Comparison of ENCODE assay signal across 8 cellular contexts in genomic region chr12:63668028-63668799, GRCh38. TPM values are rescaled to one million over a fixed set of nuclear protein-coding genes. Genes with fewer than 3 reads are reported as not detected.
A peak's percentile ranks its signal among the peaks of the same experiment; 100 is the strongest.
DNase-seq lines count a peak whose midpoint lies in the region; ATAC-seq and TF ChIP-seq lines count a peak whose summit lies in the region.

Gene DPY19L2, minus strand, starts transcription at chr12:63668493. Its CDS starts 100 bp downstream, at chr12:63668393.

- H3K9me3 ChIP-seq in adrenal gland (replicated peaks in 1 of 3): no peaks in the 10 kb centered on the region
- no peaks in the 10 kb centered on the region for H3K9me3 ChIP-seq in heart left ventricle
- no peaks in the 10 kb centered on the region for H3K9me3 ChIP-seq in ovary
- no peaks in the 10 kb centered on the region for H3K9me3 ChIP-seq in transverse colon

- CTCF ChIA-PET in RWPE1 (lab: Yijun Ruan, JAX): interaction anchor here (0.6 to 0.8 kb wide), 2 partner anchors 9 to 248 kb away, joined by 3 to 4 read pairs; no protein-coding TSS in a partner anchor

- TF ChIP-seq EP300 in ovary (IDR thresholded peaks at IDR 0.05) (no peak), transverse colon (IDR thresholded peaks at IDR 0.05; ENCODE audit: low read depth) (no peak)

- H3K4me1 ChIP-seq in adrenal gland (replicated peaks in 1 of 2) (no peaks in the 10 kb centered on the region), heart left ventricle (peaks cover 0 to 8% (median under 1%) of the 10 kb centered on the region in 12 donors), ovary (ENCODE audit: insufficient read depth) (peaks cover 2% of the 10 kb centered on the region), transverse colon (peaks cover 0 to 6% (median 3%) of the 10 kb centered on the region in 4 donors)

- no peaks in the 10 kb centered on the region for H3K36me3 ChIP-seq in adrenal gland (replicated peaks in 1 of 2)
- H3K36me3 ChIP-seq in heart left ventricle: no peaks in the 10 kb centered on the region
- no peaks in the 10 kb centered on the region for H3K36me3 ChIP-seq in ovary
- no peaks in the 10 kb centered on the region for H3K36me3 ChIP-seq in transverse colon

- ATAC-seq in GM18868 (IDR thresholded peaks at IDR 0.05; ENCODE audit: unreplicated experiment) (peak; percentile 88), heart left ventricle (peak; percentile 95 to 98 (median 98))

- DNase-seq in A172 (ENCODE audit: low spot score): peak; percentile 44
- peak; percentile 4 to 6 for DNase-seq in HL-60 (ENCODE audit: low read depth in 1 of 2, low spot score in 1 of 2)
- peak; percentile 5 for DNase-seq in RWPE1 (ENCODE audit: low spot score)
- DNase-seq in adrenal gland: peak; percentile 83 to 93 (median 91)
- DNase-seq in heart left ventricle: peak; percentile 83 to 92 (median 89)
- DNase-seq in ovary: peak; percentile 86 to 93 (median 92)
- peak; percentile 36 for DNase-seq in transverse colon

- peaks cover 15% of the 10 kb centered on the region for H3K27me3 ChIP-seq in HL-60 (ENCODE audit: insufficient read depth, poor library complexity, severe bottlenecking)
- no peaks in the 10 kb centered on the region for H3K27me3 ChIP-seq in adrenal gland
- peaks cover 0 to 9% (median 0%) of the 10 kb centered on the region in 9 donors for H3K27me3 ChIP-seq in heart left ventricle
- H3K27me3 ChIP-seq in ovary: no peaks in the 10 kb centered on the region
- peaks cover 21% of the 10 kb centered on the region for H3K27me3 ChIP-seq in transverse colon

- TF ChIP-seq POLR2A in adrenal gland (IDR thresholded peaks at IDR 0.05) (peak in 1 of 2 donors; percentile 53), heart left ventricle (IDR thresholded peaks at IDR 0.05) (peak in 1 of 2 donors; percentile 31), ovary (IDR thresholded peaks at IDR 0.05) (peak; percentile 50), transverse colon (IDR thresholded peaks at IDR 0.05) (peak; percentile 3)

- WGBS in adrenal gland, 4 donors: 0 to 3% (median 1%) methylated on average over 23 to 56 of the region's 56 CpGs
- WGBS in heart left ventricle, 4 donors: 0 to 1% (median 0%) methylated on average over 42 to 56 of the region's 56 CpGs
- 0 to 1% (median 0%) methylated on average over 51 to 56 of the region's 56 CpGs for WGBS in ovary, 3 donors
- 0 to 1% methylated on average over 2 to 29 of the region's 56 CpGs for WGBS in transverse colon (ENCODE audit: low coverage in 1 of 2), 2 donors

- intact Hi-C loops in adrenal gland (cut with DNase I): no loop called here
- intact Hi-C loops in heart left ventricle (cut with DNase I): loop anchor here in 4 of 10 donors (10.0 kb wide), 4 partner anchors 127 to 587 kb away; no protein-coding TSS in a partner anchor
- intact Hi-C loops in ovary (cut with DNase I): loop anchor here in 1 of 4 donors (5.0 kb wide), 1 partner anchor 134 kb away; no protein-coding TSS in a partner anchor
- intact Hi-C loops in transverse colon (cut with DNase I; ENCODE audit: low total_unique reads): no loop called here

- in situ Hi-C loops in transverse colon (cut with MboI; ENCODE audit: low pct_ligation_motif_present in 1 of 4, low pct_unique_long_range_greater_than_20kb in 1 of 4, low sequenced_read_pairs in 3 of 4): no loop called here

- H3K4me3 ChIP-seq in HL-60 (replicated peaks; ENCODE audit: insufficient read depth, low read length) (peak within 1 kb of the TSS; percentile 36), adrenal gland (peak within 1 kb of the TSS; percentile 25 to 87 (median 42)), heart left ventricle (peak within 1 kb of the TSS; percentile 44 to 86 (median 70)), ovary (peak within 1 kb of the TSS; percentile 52), transverse colon (peak within 1 kb of the TSS; percentile 45 to 73 (median 62))

- TF ChIP-seq CTCF in HL-60 (IDR thresholded peaks at IDR 0.05; ENCODE audit: insufficient read depth, low read length) (no peak), RWPE1 (conservative IDR thresholded peaks at IDR 0.05; ENCODE audit: low read depth) (no peak), adrenal gland (IDR thresholded peaks at IDR 0.05) (peak in 1 of 6 experiments; percentile 12), heart left ventricle (IDR thresholded peaks at IDR 0.05) (no peak), ovary (IDR thresholded peaks at IDR 0.05) (no peak), transverse colon (IDR thresholded peaks at IDR 0.05) (no peak)

- H3K27ac ChIP-seq in HL-60 (replicated peaks): no peak within 1 kb of the TSS
- H3K27ac ChIP-seq in RWPE1: peak within 1 kb of the TSS; percentile 52
- H3K27ac ChIP-seq in adrenal gland: peak within 1 kb of the TSS in 4 of 5 donors; percentile 50 to 92 (median 74)
- H3K27ac ChIP-seq in heart left ventricle: peak within 1 kb of the TSS; percentile 84 to 98 (median 92)
- H3K27ac ChIP-seq in ovary: peak within 1 kb of the TSS; percentile 84 to 98
- H3K27ac ChIP-seq in transverse colon: peak within 1 kb of the TSS; percentile 74 to 84 (median 76)

- POLR2A ChIA-PET in RWPE1 (lab: Yijun Ruan, JAX; ENCODE audit: low non-redundant PET): no interaction called here

RNA-seq across cellular contexts. Expression of gene DPY19L2, which starts in this region (rescaled TPM):
- total RNA-seq in A172 (2014; rRNA removed; shearing (Covaris generic)): 2.1 and 18.8 TPM in 2 replicates
- total RNA-seq in adrenal gland (10 to 100 TPM in 5 of 8 donors, 1 to 10 TPM in 3; 3.4 to 21.5 (median 13.8) TPM), heart left ventricle (10 to 100 TPM; 22.9 to 55.0 (median 44.6) TPM), ovary (10 to 100 TPM; 16.3 to 31.2 (median 25.5) TPM), transverse colon (1 to 10 TPM in 3 of 4 donors, under 1 TPM in 1; 1.00 to 5.2 (median 4.2) TPM)
- polyA plus RNA-seq in adrenal gland (10 to 100 TPM in 2 of 3 donors, 1 to 10 TPM in 1; 7.3 to 57.0 (median 31.7) TPM), heart left ventricle (10 to 100 TPM in 1 of 2 donors, 1 to 10 TPM in 1; 7.3 to 56.5 TPM), ovary (10 to 100 TPM; 14.2 TPM)

Comparison
In these comparisons a context has a peak if more than half of its experiments do, and no peak if none do; other contexts are left out.
1. DNase-seq: peak in every context shown above with its lines; median percentile 92 in ovary; 91 in adrenal gland; 89 in heart left ventricle; 44 in A172; 36 in transverse colon; 5 in HL-60; 5 in RWPE1.